In the genomic region with DNA sequence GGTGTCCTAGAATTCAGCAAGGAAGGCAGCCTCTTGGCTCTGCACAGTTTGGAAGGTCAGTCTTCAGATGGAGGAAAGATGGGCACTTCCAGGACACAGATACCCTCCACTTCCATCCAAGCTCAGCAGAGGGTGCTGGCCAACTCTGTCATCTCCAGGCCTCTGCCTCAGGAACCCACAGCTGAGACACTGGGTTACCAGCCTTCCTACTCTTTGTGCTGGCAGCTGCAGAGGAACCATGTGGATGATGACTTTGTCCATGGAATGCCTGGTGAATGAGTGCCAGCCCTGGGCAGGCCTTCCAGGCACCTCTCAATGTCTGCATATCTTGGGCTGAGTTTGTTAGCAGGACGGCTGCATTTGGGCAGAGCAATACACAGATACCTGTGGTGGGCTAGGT, we compare ENCODE assay signal across 20 cellular contexts.
DNase-seq lines count a peak whose midpoint lies in the region; ATAC-seq and TF ChIP-seq lines count a peak whose summit lies in the region.
"Had no signal": no experiment of that assay in that cellular context is flagged by ENCODE, and none has a peak within 500 bp of the region (broad histone marks: within the 10 kb centered on the region; RNA-seq: fewer than 3 reads in every experiment).

No MANE protein-coding gene starts in this region.

- no peak for TF ChIP-seq POLR2A in gastrocnemius medialis (IDR thresholded peaks at IDR 0.05)

- H3K36me3 ChIP-seq in ascending aorta (peaks cover 39 to 42% of the 10 kb centered on the region in 2 donors), gastrocnemius medialis (no peaks in the 10 kb centered on the region)
- H3K36me3 ChIP-seq: transverse colon had no signal

- no peaks in the 10 kb centered on the region for H3K9me3 ChIP-seq in ascending aorta
- no peaks in the 10 kb centered on the region for H3K9me3 ChIP-seq in gastrocnemius medialis
- H3K9me3 ChIP-seq: BLaER1 treated with 17β-estradiol and CSF1 and Interleukin-3, amounts not matched to agents 10 nM and 100 nM; transverse colon had no signal

- H3K4me3 ChIP-seq in ascending aorta (no peak overlapping the region), gastrocnemius medialis (no peak overlapping the region)
- H3K4me3 ChIP-seq: BLaER1 treated with 17β-estradiol and CSF1 and Interleukin-3, amounts not matched to agents 10 nM and 100 nM; transverse colon had no signal

- H3K27ac ChIP-seq in ascending aorta (peak overlapping the region; percentile 71 to 73), gastrocnemius medialis (no peak overlapping the region)
- H3K27ac ChIP-seq: BLaER1 treated with 17β-estradiol and CSF1 and Interleukin-3, amounts not matched to agents 10 nM and 100 nM; transverse colon had no signal

- H3K27me3 ChIP-seq in ascending aorta = no peaks in the 10 kb centered on the region
- no peaks in the 10 kb centered on the region for H3K27me3 ChIP-seq in gastrocnemius medialis
- H3K27me3 ChIP-seq: BLaER1 treated with 17β-estradiol and CSF1 and Interleukin-3, amounts not matched to agents 10 nM and 100 nM; transverse colon had no signal

- in situ Hi-C loops in gastrocnemius medialis (cut with MboI; ENCODE audit: low sequenced_read_pairs in 4 of 4) = no loop called here

- TF ChIP-seq CTCF in ascending aorta (IDR thresholded peaks at IDR 0.05) (peak in 2 of 3 experiments; percentile 24 to 29), gastrocnemius medialis (IDR thresholded peaks at IDR 0.05 in 4 of 5, conservative IDR thresholded peaks at IDR 0.05 in 1 of 5) (no peak)

- H3K4me1 ChIP-seq in ascending aorta (peaks cover 8 to 32% of the 10 kb centered on the region in 2 donors), gastrocnemius medialis (peaks cover 20 to 33% of the 10 kb centered on the region in 2 donors)

- intact Hi-C loops in ascending aorta (cut with DNase I) = loop anchor here (5.0 kb wide), 2 partner anchors 206 to 241 kb away; no protein-coding TSS in a partner anchor
- intact Hi-C loops in left cardiac atrium (cut with DNase I) = no loop called here
- intact Hi-C loops in gastrocnemius medialis (cut with DNase I; ENCODE audit: low total_unique reads) = no loop called here

- ATAC-seq in left cardiac atrium (peak; percentile 44 to 66), gastrocnemius medialis (peak; percentile 62 to 66), GM21576 (IDR thresholded peaks at IDR 0.05; ENCODE audit: unreplicated experiment) (no peak)
- ATAC-seq: stimulated activated naive CD8-positive, alpha-beta T cell treated with anti-CD3 and anti-CD28 coated beads, Interleukin-15, Interleukin-2, amounts not matched to agents 100 U/mL and 50 U/mL, for 24 hours had no signal

- DNase-seq in EH (ENCODE audit: low read depth) (peak; percentile 3), ascending aorta (ENCODE audit: low spot score in 2 of 2) (peak in 1 of 2 donors; percentile 84), left cardiac atrium (no peak), gastrocnemius medialis (peak; percentile 35 to 62), GDM1 (lab: John Stamatoyannopoulos, UW) (no peak), NCI-H146 (lab: John Stamatoyannopoulos, UW) (no peak), HUDEP-2 (lab: John Stamatoyannopoulos, UW; ENCODE audit: unreplicated experiment in 76 of 76) (no peak)
- DNase-seq: ACHN; activated B cell treated with CpG ODN at 0.5 μM for 24 hours; activated CD4-positive, alpha-beta T cell treated with anti-CD3 and anti-CD28 coated beads, Interleukin-2, amount 50 U/mL, for 4 hours; activated CD8-positive, alpha-beta memory T cell treated with anti-CD3 and anti-CD28 coated beads, Interleukin-2, amount 50 U/mL, for 4 hours; activated naive CD8-positive, alpha-beta T cell treated with anti-CD3 and anti-CD28 coated beads for 36 hours; endodermal cell; HCEC 1CT; small intestine; stimulated activated CD4-positive, alpha-beta T cell treated with anti-CD3 and anti-CD28 coated beads, Interleukin-2, amount 100 ng/mL, for 48 hours; stimulated activated naive CD8-positive, alpha-beta T cell treated with anti-CD3 and anti-CD28 coated beads, Interleukin-15, Interleukin-2, amounts not matched to agents 100 U/mL and 50 U/mL, for 24 hours; transverse colon had no signal

Comparison
In these comparisons a context has a peak if more than half of its experiments do, and no peak if none do; other contexts are left out.
1. DNase-seq: peak in EH (single experiment) and gastrocnemius medialis (2 of 2); none in left cardiac atrium (single experiment), GDM1 (single experiment), NCI-H146 (single experiment) and HUDEP-2 (0 of 76).
2. H3K27ac ChIP-seq: peak in ascending aorta (2 of 2); none in gastrocnemius medialis (0 of 4).
3. CTCF ChIP-seq: peak in ascending aorta (2 of 3); none in gastrocnemius medialis (0 of 5).